Comparison of ENCODE assay signal across 12 cellular contexts in the genomic region with DNA sequence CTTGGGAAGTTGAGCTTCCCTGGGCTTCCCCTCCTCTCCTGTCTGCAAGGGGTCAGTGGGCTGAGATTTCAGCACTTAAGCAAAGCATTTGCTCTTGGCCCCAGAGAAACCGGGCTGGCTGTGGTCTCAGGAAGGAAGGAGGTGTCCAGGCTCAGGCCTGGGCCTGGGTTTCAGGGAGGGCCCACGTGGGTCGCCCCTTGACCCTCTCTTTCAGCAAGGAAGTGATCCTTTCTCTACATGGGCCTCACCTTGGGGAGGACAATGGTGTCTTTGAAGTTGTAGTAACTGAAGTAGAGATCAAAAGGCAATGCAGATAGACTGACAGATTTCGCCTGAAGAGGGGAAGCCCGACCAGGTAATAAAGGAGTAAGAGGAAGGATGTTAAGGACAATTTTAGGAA. TPM values are rescaled to one million over a fixed set of nuclear protein-coding genes. Genes with fewer than 3 reads are reported as not detected.
DNase-seq lines count a peak whose midpoint lies in the region; ATAC-seq and TF ChIP-seq lines count a peak whose summit lies in the region.
"Had no signal": no experiment of that assay in that cellular context is flagged by ENCODE, and none has a peak within 500 bp of the region (broad histone marks: within the 10 kb centered on the region; RNA-seq: fewer than 3 reads in every experiment).

No MANE protein-coding gene starts in this region.

- H3K27me3 Mint-ChIP-seq in activated T-helper 17 cell treated with anti-CD3 and anti-CD28 coated beads, Interleukin-2, amount 50 U/mL, for 72 hours, result no peaks in the 10 kb centered on the region

- TF ChIP-seq CTCF in neutrophil (IDR thresholded peaks at IDR 0.05) (no peak), testis (IDR thresholded peaks at IDR 0.05) (no peak), foreskin fibroblast (IDR thresholded peaks at IDR 0.05; ENCODE audit: low read depth, low read length) (no peak)

- H3K4me3 ChIP-seq in neutrophil (ENCODE audit: low read depth in 1 of 2, low read length in 1 of 2) (peak overlapping the region; percentile 68 to 91), testis (no peak overlapping the region), foreskin fibroblast (ENCODE audit: low read depth in 1 of 2, low read length in 2 of 2) (no peak overlapping the region)
- H3K4me3 ChIP-seq: GM23248, mucosa of descending colon had no signal

- ATAC-seq in GM18498 (IDR thresholded peaks at IDR 0.05; ENCODE audit: unreplicated experiment), result peak; percentile 25
- peak; percentile 22 for ATAC-seq in GM21515 (IDR thresholded peaks at IDR 0.05; ENCODE audit: unreplicated experiment)
- ATAC-seq in activated T-helper 17 cell treated with anti-CD3 and anti-CD28 coated beads, Interleukin-2, amount 50 U/mL, for 72 hours (replicated peaks), result no peak
- no peak for ATAC-seq in GM21526 (IDR thresholded peaks at IDR 0.05; ENCODE audit: low FRiP score, unreplicated experiment)

- H3K27ac ChIP-seq in neutrophil (peak overlapping the region; percentile 90), testis (no peak overlapping the region)
- H3K27ac ChIP-seq: GM23248 had no signal

- no peaks in the 10 kb centered on the region for H3K9me3 Mint-ChIP-seq in activated T-helper 17 cell treated with anti-CD3 and anti-CD28 coated beads, Interleukin-2, amount 50 U/mL, for 72 hours

- H3K36me3 ChIP-seq in neutrophil, result peaks cover 11% of the 10 kb centered on the region
- no peaks in the 10 kb centered on the region for H3K36me3 ChIP-seq in testis (ENCODE audit: low read depth, missing control alignments)

- H3K4me1 ChIP-seq in neutrophil (ENCODE audit: control insufficient read depth in 1 of 2, insufficient read depth in 1 of 2, low read depth in 1 of 2, low read length in 1 of 2) (peaks cover 78 to 81% of the 10 kb centered on the region in 2 experiments), testis (peaks cover 13% of the 10 kb centered on the region)

- 64 to 70% methylated on average over 4 to 5 of the region's 5 CpGs for WGBS in testis, 2 donors

- no peak for DNase-seq in testis
- no peak for DNase-seq in foreskin fibroblast
- DNase-seq in NK-92 (lab: John Stamatoyannopoulos, UW; ENCODE audit: unreplicated experiment), result no peak
- DNase-seq: amniotic stem cell, NCI-H345 had no signal

- H3K4me3 Mint-ChIP-seq in activated T-helper 17 cell treated with anti-CD3 and anti-CD28 coated beads, Interleukin-2, amount 50 U/mL, for 72 hours, result peak overlapping the region; percentile 95

- intact Hi-C loops in testis (cut with DNase I; ENCODE audit: low total_unique reads), result no loop called here

- no peaks in the 10 kb centered on the region for H3K27me3 ChIP-seq in neutrophil
- H3K27me3 ChIP-seq in testis, result no peaks in the 10 kb centered on the region

- H3K4me1 Mint-ChIP-seq in activated T-helper 17 cell treated with anti-CD3 and anti-CD28 coated beads, Interleukin-2, amount 50 U/mL, for 72 hours, result peaks cover 69% of the 10 kb centered on the region

- H3K36me3 Mint-ChIP-seq in activated T-helper 17 cell treated with anti-CD3 and anti-CD28 coated beads, Interleukin-2, amount 50 U/mL, for 72 hours (ENCODE audit: low read depth), result peaks cover 71% of the 10 kb centered on the region

- no peaks in the 10 kb centered on the region for H3K9me3 ChIP-seq in neutrophil
- H3K9me3 ChIP-seq in testis, result no peaks in the 10 kb centered on the region
- H3K9me3 ChIP-seq: mucosa of descending colon had no signal

- TF ChIP-seq POLR2A in testis (IDR thresholded peaks at IDR 0.05), result no peak

- H3K27ac Mint-ChIP-seq in activated T-helper 17 cell treated with anti-CD3 and anti-CD28 coated beads, Interleukin-2, amount 50 U/mL, for 72 hours, result peak overlapping the region; percentile 98

RNA-seq across cellular contexts. Expression of gene NOD2, which starts 2.7 kb away (rescaled TPM):
- 10 to 100 TPM in 1 of 2 donors, 1 to 10 TPM in 1; 7.6 to 28.4 TPM for total RNA-seq in activated T-helper 17 cell treated with anti-CD3 and anti-CD28 coated beads, Interleukin-2, amount 50 U/mL, for 72 hours
- 1 to 10 TPM; 1.6 to 4.1 TPM for total RNA-seq in testis
- polyA plus RNA-seq in testis (ENCODE audit: insufficient read depth, low read depth, low replicate concordance), result 1.7 TPM
- total RNA-seq: GM23248 had no signal
- polyA plus RNA-seq: GM23248 had no signal

RNA-seq across cellular contexts. Expression of gene SNX20, which starts 15.0 kb away (rescaled TPM):
- total RNA-seq in activated T-helper 17 cell treated with anti-CD3 and anti-CD28 coated beads, Interleukin-2, amount 50 U/mL, for 72 hours, result 10 to 100 TPM; 53.9 to 96.9 TPM
- total RNA-seq in testis, result 1 to 10 TPM in 1 of 2 donors, under 1 TPM in 1; 0.63 to 1.8 TPM
- 2.1 TPM for polyA plus RNA-seq in testis (ENCODE audit: insufficient read depth, low read depth, low replicate concordance)
- total RNA-seq: GM23248 had no signal
- polyA plus RNA-seq: GM23248 had no signal

RNA-seq across cellular contexts. Expression of gene CYLD, which starts 45.8 kb away (rescaled TPM):
- total RNA-seq in activated T-helper 17 cell treated with anti-CD3 and anti-CD28 coated beads, Interleukin-2, amount 50 U/mL, for 72 hours, result 100 to 1,000 TPM; 112 to 130 TPM
- total RNA-seq in testis, result 10 to 100 TPM; 37.4 to 48.4 TPM
- polyA plus RNA-seq in testis (ENCODE audit: insufficient read depth, low read depth, low replicate concordance), result 89.3 TPM

Comparison
In these comparisons a context has a peak if more than half of its experiments do, and no peak if none do; other contexts are left out.
1. ATAC-seq: peak in GM18498 (single experiment) and GM21515 (single experiment); none in activated T-helper 17 cell treated with anti-CD3 and anti-CD28 coated beads, Interleukin-2, amount 50 U/mL, for 72 hours (single experiment) and GM21526 (single experiment).
2. H3K4me3 ChIP-seq: peak in neutrophil (2 of 2); none in testis (0 of 2) and foreskin fibroblast (0 of 2).
3. RNA of gene SNX20, which starts 15.0 kb away (total RNA-seq): 53.9 to 96.9 TPM in activated T-helper 17 cell treated with anti-CD3 and anti-CD28 coated beads, Interleukin-2, amount 50 U/mL, for 72 hours; 0.63 to 1.8 TPM in testis; every median in the first group is over 10 times any median in the second.